1 cellular context compared by ENCODE assay signal in genomic region chr6:170182781-170183120, GRCh38.
TF ChIP-seq lines count a peak whose summit lies in the region.

No MANE protein-coding gene starts in this region.

TF ChIP-seq in H1, 55 proteins besides CTCF, POLR2A, EP300 and RAD21 (continued from another document):
- TF ChIP-seq KDM1A (IDR thresholded peaks at IDR 0.05; ENCODE audit: borderline replicate concordance, low read length): no peak
- TF ChIP-seq NANOG (IDR thresholded peaks at IDR 0.05; ENCODE audit: insufficient read depth, low read depth, low read length, poor library complexity, severe bottlenecking): no peak
- no peak for TF ChIP-seq TBP (IDR thresholded peaks at IDR 0.05; ENCODE audit: low read depth, low read length)
- no peak for TF ChIP-seq GTF2F1 (IDR thresholded peaks at IDR 0.05; ENCODE audit: borderline replicate concordance, low read depth, low read length)
